1 cellular context compared by ENCODE assay signal in genomic region chrX:21487832-21488231, GRCh38.
TF ChIP-seq lines count a peak whose summit lies in the region.

No MANE protein-coding gene starts in this region.

TF ChIP-seq in IMR-90, 13 proteins besides CTCF, POLR2A, EP300 and RAD21 (continued from another document):
- TF ChIP-seq ELK1 (IDR thresholded peaks at IDR 0.05; ENCODE audit: borderline replicate concordance, low read depth, low read length) (no peak), MAFK (IDR thresholded peaks at IDR 0.05; ENCODE audit: low read depth, low read length) (no peak), BHLHE40 (IDR thresholded peaks at IDR 0.05; ENCODE audit: low read depth, low read length) (no peak), MAZ (IDR thresholded peaks at IDR 0.05; ENCODE audit: borderline replicate concordance, low read depth, low read length) (no peak), SMC3 (IDR thresholded peaks at IDR 0.05; ENCODE audit: low read depth, low read length) (no peak)
